8 cellular contexts compared by ENCODE assay signal in genomic region chr22:23894710-23895598, GRCh38. TPM values are rescaled to one million over a fixed set of nuclear protein-coding genes. Genes with fewer than 3 reads are reported as not detected.
A peak's percentile ranks its signal among the peaks of the same experiment; 100 is the strongest.
DNase-seq lines count a peak whose midpoint lies in the region; ATAC-seq and TF ChIP-seq lines count a peak whose summit lies in the region.

No MANE protein-coding gene starts in this region.

- no peaks in the 10 kb centered on the region for H3K9me3 ChIP-seq in CD4-positive, alpha-beta memory T cell (ENCODE audit: control insufficient read depth in 1 of 2, low read length in 2 of 2)
- H3K9me3 ChIP-seq in neuron (ENCODE audit: low read length) = peaks cover 3% of the 10 kb centered on the region

- in situ Hi-C loops in KBM-7 (cut with MboI; ENCODE audit: low pct_unique_long_range_greater_than_20kb, low sequenced_read_pairs) = no loop called here

- no peak overlapping the region for H2AFZ ChIP-seq in neuron (ENCODE audit: low read depth, low read length)

- no peaks in the 10 kb centered on the region for H3K9me3 Mint-ChIP-seq in CD4-positive, alpha-beta memory T cell

- no peaks in the 10 kb centered on the region for H3K27me3 Mint-ChIP-seq in CD4-positive, alpha-beta memory T cell

- TF ChIP-seq CTCF in RWPE1 (conservative IDR thresholded peaks at IDR 0.05; ENCODE audit: low read depth) = no peak; the same call in 1 of the 2 replicates
- no peak for TF ChIP-seq CTCF in foreskin fibroblast (IDR thresholded peaks at IDR 0.05; ENCODE audit: low read depth, low read length)

- H3K4me3 ChIP-seq in CD4-positive, alpha-beta memory T cell (ENCODE audit: low read length in 2 of 2) = peak overlapping the region; percentile 57 to 69
- H3K4me3 ChIP-seq in foreskin fibroblast (ENCODE audit: low read depth in 1 of 2, low read length in 2 of 2) (peak overlapping the region; percentile 74 to 80), neuron (ENCODE audit: low read length) (peak overlapping the region; percentile 42)

- peak; percentile 12 for ATAC-seq in GM21367 (IDR thresholded peaks at IDR 0.05; ENCODE audit: unreplicated experiment)

- intact Hi-C loops in CD4-positive, alpha-beta memory T cell (cut with micrococcal nuclease) = loop anchor here (1.0 to 10.0 kb wide), 3 partner anchors 19 to 660 kb away; partner anchors contain the start of genes GUCD1, SLC2A11 and SNRPD3

- H3K36me3 ChIP-seq in CD4-positive, alpha-beta memory T cell (ENCODE audit: insufficient read depth, low read length) = peaks cover 17% of the 10 kb centered on the region
- H3K36me3 ChIP-seq in neuron (ENCODE audit: insufficient read depth, low read length) = peaks cover 10% of the 10 kb centered on the region

- peaks cover 22% of the 10 kb centered on the region for H3K4me1 ChIP-seq in CD4-positive, alpha-beta memory T cell (ENCODE audit: insufficient read depth, low read length)
- peaks cover 9% of the 10 kb centered on the region for H3K4me1 ChIP-seq in neuron (ENCODE audit: insufficient read depth, low read length)

- CTCF ChIA-PET in CD4-positive, alpha-beta memory T cell (lab: Charles Lee; ENCODE audit: partially characterized antibody) = interaction anchor here (0.7 to 3.5 kb wide), 12 partner anchors 12 to 352 kb away, joined by 3 to 56 read pairs (median 4); partner anchors contain the start of gene SLC2A11
- CTCF ChIA-PET in RWPE1 (lab: Yijun Ruan, JAX) = interaction anchor here (0.5 to 0.8 kb wide), 4 partner anchors 51 to 489 kb away, joined by 3 to 4 read pairs (median 3); no protein-coding TSS in a partner anchor

- H3K27ac ChIP-seq in CD4-positive, alpha-beta memory T cell (ENCODE audit: low read depth, low read length) = peak overlapping the region; percentile 77
- peak overlapping the region; percentile 96 for H3K27ac ChIP-seq in RWPE1

- H3K4me1 Mint-ChIP-seq in CD4-positive, alpha-beta memory T cell = peaks cover 13 to 32% (median 23%) of the 10 kb centered on the region in 4 donors

- POLR2A ChIA-PET in CD4-positive, alpha-beta memory T cell (lab: Charles Lee; ENCODE audit: partially characterized antibody) = interaction anchor here (0.8 to 3.6 kb wide), 22 partner anchors 9 to 660 kb away, joined by 3 to 73 read pairs (median 4); partner anchors contain the start of genes ADORA2A, CABIN1, DERL3 and GUCD1
- POLR2A ChIA-PET in RWPE1 (lab: Yijun Ruan, JAX; ENCODE audit: low non-redundant PET) = interaction anchor here (0.5 to 1.5 kb wide), 4 partner anchors 8 to 205 kb away, joined by 3 to 7 read pairs (median 4); no protein-coding TSS in a partner anchor

- peak; percentile 44 to 71 (median 56) for DNase-seq in CD4-positive, alpha-beta memory T cell
- peak; percentile 73 for DNase-seq in KBM-7
- DNase-seq in RWPE1 (ENCODE audit: low spot score) = peak; percentile 73
- DNase-seq in activated gamma-delta T cell (lab: John Stamatoyannopoulos, UW) = peak; percentile 48
- DNase-seq in foreskin fibroblast = peak; percentile 68 to 85
- DNase-seq in stromal cell of bone marrow (ENCODE audit: low read depth) = peak; percentile 36

- peak overlapping the region; percentile 91 to 97 (median 95) for H3K4me3 Mint-ChIP-seq in CD4-positive, alpha-beta memory T cell

- peak overlapping the region; percentile 88 to 98 (median 92) for H3K27ac Mint-ChIP-seq in CD4-positive, alpha-beta memory T cell

- H3K27me3 ChIP-seq in CD4-positive, alpha-beta memory T cell (ENCODE audit: insufficient read depth, low read length) = no peaks in the 10 kb centered on the region
- no peaks in the 10 kb centered on the region for H3K27me3 ChIP-seq in neuron (ENCODE audit: insufficient read depth, low read length)

- H3K36me3 Mint-ChIP-seq in CD4-positive, alpha-beta memory T cell = peaks cover 10 to 27% of the 10 kb centered on the region in 2 donors

RNA-seq across cellular contexts. Expression of gene MIF, which starts 0.8 kb away (rescaled TPM):
- 100 to 1,000 TPM; 208 to 217 TPM for total RNA-seq in CD4-positive, alpha-beta memory T cell
- polyA plus RNA-seq in CD4-positive, alpha-beta memory T cell = 1,000 to 10,000 TPM; 1,156 to 1,346 TPM

RNA-seq across cellular contexts. Expression of gene SLC2A11, which starts 37.3 kb away (rescaled TPM):
- 10 to 100 TPM; 24.5 to 27.2 TPM for total RNA-seq in CD4-positive, alpha-beta memory T cell
- polyA plus RNA-seq in CD4-positive, alpha-beta memory T cell = 1 to 10 TPM; 3.9 to 5.0 TPM

RNA-seq across cellular contexts. Expression of gene DERL3, which starts 56.1 kb away (rescaled TPM):
- total RNA-seq in CD4-positive, alpha-beta memory T cell = 1 to 10 TPM; 1.9 to 2.9 TPM
- 1 to 10 TPM in 1 of 2 donors, under 1 TPM in 1; 0.25 to 1.5 TPM for polyA plus RNA-seq in CD4-positive, alpha-beta memory T cell

Comparison
In these comparisons a context has a peak if more than half of its experiments do, and no peak if none do; other contexts are left out.
1. Peak in every context shown above with its lines: DNase-seq, ATAC-seq, H3K4me3 ChIP-seq and H3K27ac ChIP-seq.